1 cellular context compared by ENCODE assay signal in genomic region chr14:20209595-20209994, GRCh38.
TF ChIP-seq lines count a peak whose summit lies in the region.

No MANE protein-coding gene starts in this region.

TF ChIP-seq in K562, 482 proteins besides CTCF, POLR2A, EP300 and RAD21:
- no peak for TF ChIP-seq ZNF778 (CRISPR knock-in tag; IDR thresholded peaks at IDR 0.05)
- peak; percentile 59; the same call in 1 of the 2 replicates for TF ChIP-seq CBFA2T3 (IDR thresholded peaks at IDR 0.05)
- TF ChIP-seq OTX1 (CRISPR knock-in tag; IDR thresholded peaks at IDR 0.05) = no peak
- TF ChIP-seq E2F3 (CRISPR knock-in tag; IDR thresholded peaks at IDR 0.05) = no peak
- no peak for TF ChIP-seq HEY1 (CRISPR knock-in tag; IDR thresholded peaks at IDR 0.05; ENCODE audit: borderline replicate concordance)
- no peak for TF ChIP-seq PBX2 (CRISPR knock-in tag; IDR thresholded peaks at IDR 0.05; ENCODE audit: low read depth)
- TF ChIP-seq PBX2 (tag; conservative IDR thresholded peaks at IDR 0.05; ENCODE audit: low read depth) = peak; percentile 55; the same call in 1 of the 2 replicates
- TF ChIP-seq PKNOX1 (IDR thresholded peaks at IDR 0.05) = peak; percentile 81
- no peak for TF ChIP-seq SMARCB1 (IDR thresholded peaks at IDR 0.05; ENCODE audit: insufficient read length, low read depth)
- peak; percentile 82 for TF ChIP-seq MEIS2 (IDR thresholded peaks at IDR 0.05; ENCODE audit: partially characterized antibody)
- TF ChIP-seq FUS (optimal IDR thresholded peaks at IDR 0.05; ENCODE audit: low read depth, low read length) = no peak
- no peak for TF ChIP-seq ETV6 (IDR thresholded peaks at IDR 0.05; ENCODE audit: borderline replicate concordance in 1 of 2, low read depth in 2 of 2, low read length in 1 of 2)
- no peak for TF ChIP-seq ETV6 (CRISPR knock-in tag; IDR thresholded peaks at IDR 0.05; ENCODE audit: borderline replicate concordance)
